28 cellular contexts compared by ENCODE assay signal in genomic region chr2:232687382-232688160, GRCh38. TPM values are rescaled to one million over a fixed set of nuclear protein-coding genes. Genes with fewer than 3 reads are reported as not detected.
A peak's percentile ranks its signal among the peaks of the same experiment; 100 is the strongest.
DNase-seq lines count a peak whose midpoint lies in the region; ATAC-seq and TF ChIP-seq lines count a peak whose summit lies in the region.
"Had no signal": no experiment of that assay in that cellular context is flagged by ENCODE, and none has a peak within 500 bp of the region (broad histone marks: within the 10 kb centered on the region; RNA-seq: fewer than 3 reads in every experiment).

No MANE protein-coding gene starts in this region.

- H3K27me3 ChIP-seq in psoas muscle (ENCODE audit: insufficient read depth in 3 of 3, low read length in 2 of 3) = no peaks in the 10 kb centered on the region
- H3K27me3 ChIP-seq: esophagus muscularis mucosa, hepatocyte, left lung, SJSA1 had no signal

- intact Hi-C loops in psoas muscle (cut with DNase I) = no loop called here

- peaks cover 18% of the 10 kb centered on the region for H3K4me1 Mint-ChIP-seq in chondrocyte (ENCODE audit: low read depth)
- H3K4me1 Mint-ChIP-seq: activated T-helper 17 cell treated with anti-CD3 and anti-CD28 coated beads, Interleukin-2, amount 50 U/mL, for 72 hours; CD14-positive monocyte; H9 had no signal

- peak overlapping the region; percentile 29 for H3K27ac Mint-ChIP-seq in chondrocyte (ENCODE audit: unreplicated experiment)
- H3K27ac Mint-ChIP-seq: activated CD4-positive, alpha-beta memory T cell treated with anti-CD3 and anti-CD28 coated beads for 36 hours; activated naive CD8-positive, alpha-beta T cell; activated T-helper 17 cell treated with anti-CD3 and anti-CD28 coated beads, Interleukin-2, amount 50 U/mL, for 72 hours; CD14-positive monocyte; naive thymus-derived CD4-positive, alpha-beta T cell; type B pancreatic cell had no signal

- DNase-seq in DMS 273 (lab: John Stamatoyannopoulos, UW; ENCODE audit: unreplicated experiment) (peak; percentile 81), LHCN-M2 (ENCODE audit: low read depth) (peak; percentile 80), chondrocyte (ENCODE audit: low spot score) (no peak), psoas muscle (no peak), DMS153 treated with DMSO at 0.1 percent for 48 hours (lab: John Stamatoyannopoulos, UW; ENCODE audit: unreplicated experiment) (no peak), HuH-7.5 (ENCODE audit: low spot score) (no peak)
- DNase-seq in stimulated activated CD8-positive, alpha-beta memory T cell treated with anti-CD3 and anti-CD28 coated beads, Interleukin-4, amount 100 ng/mL, for 48 hours = no peak
- DNase-seq: activated CD4-positive, alpha-beta memory T cell treated with anti-CD3 and anti-CD28 coated beads for 36 hours; activated CD8-positive, alpha-beta memory T cell treated with anti-CD3 and anti-CD28 coated beads, Interleukin-2, amount 50 U/mL, for 4 hours; aorta; foreskin melanocyte; H9; IMR-90; left lung; naive thymus-derived CD4-positive, alpha-beta T cell; NCI-H1417; NCI-H2081 treated with DMSO at 0.1 percent for 48 hours; occipital lobe; T-helper 1 cell had no signal

- WGBS in psoas muscle, 3 donors = 45 to 59% (median 48%) methylated on average over 11 of the region's 11 CpGs

- no peak overlapping the region for H3K4me3 Mint-ChIP-seq in chondrocyte (ENCODE audit: unreplicated experiment)
- H3K4me3 Mint-ChIP-seq: activated CD4-positive, alpha-beta memory T cell treated with anti-CD3 and anti-CD28 coated beads for 36 hours; activated naive CD8-positive, alpha-beta T cell; activated T-helper 17 cell treated with anti-CD3 and anti-CD28 coated beads, Interleukin-2, amount 50 U/mL, for 72 hours; CD14-positive monocyte; H9; naive thymus-derived CD4-positive, alpha-beta T cell; type B pancreatic cell had no signal

- no peaks in the 10 kb centered on the region for H3K9me3 ChIP-seq in psoas muscle
- H3K9me3 ChIP-seq: esophagus muscularis mucosa, left lung, SJSA1 had no signal

- no peak overlapping the region for H3K4me3 ChIP-seq in psoas muscle
- H3K4me3 ChIP-seq: esophagus muscularis mucosa, hepatocyte, left lung, SJSA1 had no signal

- no peaks in the 10 kb centered on the region for H3K27me3 Mint-ChIP-seq in chondrocyte (ENCODE audit: low read depth)
- H3K27me3 Mint-ChIP-seq: activated CD4-positive, alpha-beta memory T cell treated with anti-CD3 and anti-CD28 coated beads for 36 hours; activated naive CD8-positive, alpha-beta T cell; activated T-helper 17 cell treated with anti-CD3 and anti-CD28 coated beads, Interleukin-2, amount 50 U/mL, for 72 hours had no signal

- TF ChIP-seq CTCF in chondrocyte (IDR thresholded peaks at IDR 0.05) (no peak), psoas muscle (IDR thresholded peaks at IDR 0.05) (no peak)

- H3K27ac ChIP-seq in psoas muscle = no peak overlapping the region
- H3K27ac ChIP-seq: esophagus muscularis mucosa, hepatocyte, left lung, SJSA1 had no signal

- H3K9me3 Mint-ChIP-seq in chondrocyte (ENCODE audit: low read depth) = no peaks in the 10 kb centered on the region
- H3K9me3 Mint-ChIP-seq: activated CD4-positive, alpha-beta memory T cell treated with anti-CD3 and anti-CD28 coated beads for 36 hours; activated T-helper 17 cell treated with anti-CD3 and anti-CD28 coated beads, Interleukin-2, amount 50 U/mL, for 72 hours; H9; type B pancreatic cell had no signal

- peak; percentile 72 to 91 (median 84) for ATAC-seq in psoas muscle
- ATAC-seq: activated T-helper 17 cell treated with anti-CD3 and anti-CD28 coated beads, Interleukin-2, amount 50 U/mL, for 72 hours; left lung; naive thymus-derived CD4-positive, alpha-beta T cell; Panc1 had no signal

- H3K4me1 ChIP-seq in psoas muscle = peaks cover 6% of the 10 kb centered on the region
- H3K4me1 ChIP-seq: left lung, SJSA1 had no signal

- H3K36me3 Mint-ChIP-seq in chondrocyte (ENCODE audit: low read depth) = peaks cover 2% of the 10 kb centered on the region
- H3K36me3 Mint-ChIP-seq: activated CD4-positive, alpha-beta memory T cell treated with anti-CD3 and anti-CD28 coated beads for 36 hours; activated naive CD8-positive, alpha-beta T cell; CD14-positive monocyte; type B pancreatic cell had no signal

- no peaks in the 10 kb centered on the region for H3K36me3 ChIP-seq in psoas muscle (ENCODE audit: insufficient read depth in 1 of 2, low read depth in 1 of 2)
- H3K36me3 ChIP-seq: esophagus muscularis mucosa, left lung, SJSA1 had no signal

RNA-seq across cellular contexts. Expression of gene GIGYF2, which starts 9.6 kb away (rescaled TPM):
- total RNA-seq in LHCN-M2 (2014; rRNA removed) (52.5 and 54.8 TPM in 2 replicates), chondrocyte (45.4 to 60.4 TPM (median 45.6 TPM) in 3 replicates), psoas muscle (10 to 100 TPM; 64.3 to 72.6 (median 65.5) TPM)
- 19.9 TPM for polyA plus RNA-seq in LHCN-M2 (2012)
- 10 to 100 TPM; 13.8 to 44.7 (median 14.4) TPM for polyA plus RNA-seq in psoas muscle

RNA-seq across cellular contexts. Expression of gene EFHD1, which starts 54.2 kb away (rescaled TPM):
- total RNA-seq in LHCN-M2 (2014; rRNA removed) (0.19 and 0.52 TPM in 2 replicates), chondrocyte (109 to 178 TPM (median 175 TPM) in 3 replicates), psoas muscle (10 to 100 TPM in 2 of 4 donors, 1 to 10 TPM in 2; 6.9 to 20.7 (median 9.8) TPM)
- 0.78 TPM for polyA plus RNA-seq in LHCN-M2 (2012)
- 10 to 100 TPM in 2 of 3 donors, 1 to 10 TPM in 1; 6.6 to 17.7 (median 10.7) TPM for polyA plus RNA-seq in psoas muscle
- total RNA-seq: IMR-90, MCF 10A had no signal
- polyA plus RNA-seq: CD14-positive monocyte had no signal

Comparison
In these comparisons a context has a peak if more than half of its experiments do, and no peak if none do; other contexts are left out.
1. DNase-seq: peak in DMS 273 (single experiment) and LHCN-M2 (single experiment); none in chondrocyte (single experiment), psoas muscle (0 of 2), DMS153 treated with DMSO at 0.1 percent for 48 hours (single experiment), HuH-7.5 (single experiment) and stimulated activated CD8-positive, alpha-beta memory T cell treated with anti-CD3 and anti-CD28 coated beads, Interleukin-4, amount 100 ng/mL, for 48 hours (single experiment).